Comparison of ENCODE assay signal across 8 cellular contexts in genomic region chr17:1830288-1830687, GRCh38. TPM values are rescaled to one million over a fixed set of nuclear protein-coding genes. Genes with fewer than 3 reads are reported as not detected.
DNase-seq lines count a peak whose midpoint lies in the region; ATAC-seq and TF ChIP-seq lines count a peak whose summit lies in the region.

No MANE protein-coding gene starts in this region.

- H3K36me3 ChIP-seq in GM23338 (ENCODE audit: insufficient read depth) (peaks cover 4% of the 10 kb centered on the region; the same call in 1 of the 2 replicates), SJSA1 (peaks cover 45% of the 10 kb centered on the region), duodenal mucosa (ENCODE audit: control insufficient read depth in 1 of 2, insufficient read depth in 2 of 2, low read length in 2 of 2) (peaks cover 4 to 8% of the 10 kb centered on the region in 2 donors), muscle layer of duodenum (ENCODE audit: control insufficient read depth in 1 of 2, insufficient read depth in 2 of 2, low read length in 2 of 2) (peaks cover 4% of the 10 kb centered on the region in 2 donors)

- 0 out of 2 replicates have a peak, but pooled peaks cover 8% of the 10 kb centered on the region for H3F3A ChIP-seq in GM23338 (replicated peaks; ENCODE audit: low read depth)

- H3K4me2 ChIP-seq in GM23338: peak overlapping the region; percentile 96

- ATAC-seq in GM23338: peak; percentile 11
- ATAC-seq in HG03439 (IDR thresholded peaks at IDR 0.05; ENCODE audit: unreplicated experiment): no peak
- ATAC-seq in GM21515 (IDR thresholded peaks at IDR 0.05; ENCODE audit: unreplicated experiment): no peak
- no peak for ATAC-seq in GM21447 (IDR thresholded peaks at IDR 0.05; ENCODE audit: unreplicated experiment)

- H3K4me3 ChIP-seq in GM23338 (peak overlapping the region; percentile 95), SJSA1 (peak overlapping the region; percentile 97), duodenal mucosa (ENCODE audit: low read depth in 1 of 2, low read length in 2 of 2) (peak overlapping the region; percentile 83 to 93), muscle layer of duodenum (ENCODE audit: low read depth in 1 of 2, low read length in 2 of 2) (peak overlapping the region; percentile 79 to 89)

- H3K27ac ChIP-seq in GM23338 (ENCODE audit: low read depth): no peak overlapping the region
- no peak overlapping the region for H3K27ac ChIP-seq in SJSA1
- no peak overlapping the region for H3K27ac ChIP-seq in duodenal mucosa (ENCODE audit: low read depth, low read length)
- H3K27ac ChIP-seq in muscle layer of duodenum (ENCODE audit: low read length): peak overlapping the region; percentile 56

- H3K9me3 ChIP-seq in SJSA1 (replicated peaks) (no peaks in the 10 kb centered on the region), duodenal mucosa (ENCODE audit: control insufficient read depth in 1 of 2, low read length in 2 of 2) (no peaks in the 10 kb centered on the region), muscle layer of duodenum (ENCODE audit: control insufficient read depth in 1 of 2, low read length in 2 of 2) (no peaks in the 10 kb centered on the region)

- H3K27me3 ChIP-seq in GM23338 (ENCODE audit: insufficient read depth): no peaks in the 10 kb centered on the region
- no peaks in the 10 kb centered on the region for H3K27me3 ChIP-seq in SJSA1 (replicated peaks)
- H3K27me3 ChIP-seq in duodenal mucosa (ENCODE audit: control insufficient read depth in 1 of 2, insufficient read depth in 2 of 2, low read length in 2 of 2): no peaks in the 10 kb centered on the region
- no peaks in the 10 kb centered on the region for H3K27me3 ChIP-seq in muscle layer of duodenum (ENCODE audit: low read depth, low read length)

- H3K9me2 ChIP-seq in GM23338 (ENCODE audit: insufficient read depth): no peaks in the 10 kb centered on the region

- H3K4me1 ChIP-seq in GM23338 (ENCODE audit: insufficient read depth) (no peaks in the 10 kb centered on the region), SJSA1 (replicated peaks) (peaks cover 14% of the 10 kb centered on the region), duodenal mucosa (ENCODE audit: control insufficient read depth in 1 of 2, insufficient read depth in 2 of 2, low read length in 2 of 2) (peaks cover 17 to 21% of the 10 kb centered on the region in 2 donors), muscle layer of duodenum (ENCODE audit: control insufficient read depth in 1 of 2, insufficient read depth in 2 of 2, low read length in 2 of 2) (peaks cover 11 to 19% of the 10 kb centered on the region in 2 donors)

- H3K27ac Mint-ChIP-seq in GM23338: peak overlapping the region; percentile 54

- peaks cover 9% of the 10 kb centered on the region; the same call in 1 of the 2 replicates for H4K20me1 ChIP-seq in GM23338 (replicated peaks; ENCODE audit: insufficient read depth)

- H3K27me3 Mint-ChIP-seq in GM23338 (ENCODE audit: insufficient read depth, low read depth, poor library complexity): peaks cover 1% of the 10 kb centered on the region

- H3K9me3 Mint-ChIP-seq in GM23338: no peaks in the 10 kb centered on the region

- peak overlapping the region; percentile 61 to 86 for H3K9ac ChIP-seq in duodenal mucosa (ENCODE audit: low read depth in 1 of 2, low read length in 2 of 2)

- peaks cover 71% of the 10 kb centered on the region for H3K79me2 ChIP-seq in GM23338 (replicated peaks; ENCODE audit: insufficient read depth)

- TF ChIP-seq CTCF in GM23338 (conservative IDR thresholded peaks at IDR 0.05; ENCODE audit: low read depth in 2 of 2): no peak

- peak overlapping the region; percentile 93 for H3K4me3 Mint-ChIP-seq in GM23338

- peak overlapping the region; percentile 86 for H2AFZ ChIP-seq in GM23338

- DNase-seq in AG20443 (ENCODE audit: low spot score) (peak; percentile 14), GM23338 (ENCODE audit: low spot score) (peak; percentile 62), SJSA1 (ENCODE audit: low read depth in 1 of 2, low spot score in 2 of 2) (peak in 1 of 2 experiments; percentile 19)

- peaks cover 25% of the 10 kb centered on the region for H3K36me3 Mint-ChIP-seq in GM23338 (ENCODE audit: low read depth)

- H3K4me1 Mint-ChIP-seq in GM23338: peaks cover 11% of the 10 kb centered on the region

TF ChIP-seq in GM23338, 12 proteins besides CTCF, POLR2A, EP300 and RAD21 (continues in another document):
- no peak for TF ChIP-seq CREB1 (CRISPR knock-in tag; IDR thresholded peaks at IDR 0.05; ENCODE audit: low read depth)
- no peak for TF ChIP-seq EZH2 (IDR thresholded peaks at IDR 0.05; ENCODE audit: low read depth, unreplicated experiment)
- TF ChIP-seq STAT1 (IDR thresholded peaks at IDR 0.05; ENCODE audit: unreplicated experiment): no peak
- TF ChIP-seq ZNF331 (CRISPR knock-in tag; IDR thresholded peaks at IDR 0.05; ENCODE audit: low read depth): no peak
- no peak for TF ChIP-seq JUNB (IDR thresholded peaks at IDR 0.05; ENCODE audit: unreplicated experiment)
- no peak for TF ChIP-seq ZNF114 (CRISPR knock-in tag; IDR thresholded peaks at IDR 0.05)
- no peak for TF ChIP-seq NANOG (IDR thresholded peaks at IDR 0.05; ENCODE audit: borderline replicate concordance)
- no peak for TF ChIP-seq POLR2AphosphoS5 (IDR thresholded peaks at IDR 0.05; ENCODE audit: low read depth)
- no peak for TF ChIP-seq ETS1 (IDR thresholded peaks at IDR 0.05)
- TF ChIP-seq EZH2phosphoT487 (IDR thresholded peaks at IDR 0.05; ENCODE audit: unreplicated experiment): no peak

RNA-seq across cellular contexts. Expression of gene RPA1, which starts 0.5 kb away (rescaled TPM):
- total RNA-seq in GM23338 (2014; rRNA removed; shearing (Covaris generic)): 42.5 and 52.1 TPM in 2 replicates
- polyA plus RNA-seq in GM23338 (2016; fragmentation: Nextera tagmentation; extraction: Ambion mirVana): 26.7 and 33.7 TPM in 2 replicates
- total RNA-seq in SJSA1 (2014; rRNA removed; shearing (Covaris generic)): 24.2 and 34.3 TPM in 2 replicates

RNA-seq across cellular contexts. Expression of gene SMYD4, which starts 0.6 kb away (rescaled TPM):
- 18.4 and 21.9 TPM in 2 replicates for total RNA-seq in GM23338 (2014; rRNA removed; shearing (Covaris generic))
- polyA plus RNA-seq in GM23338 (2016; fragmentation: Nextera tagmentation; extraction: Ambion mirVana): 14.8 and 17.0 TPM in 2 replicates
- 6.3 and 8.3 TPM in 2 replicates for total RNA-seq in SJSA1 (2014; rRNA removed; shearing (Covaris generic))
